ENCODE assay signal across 1 cellular context in the genomic region with DNA sequence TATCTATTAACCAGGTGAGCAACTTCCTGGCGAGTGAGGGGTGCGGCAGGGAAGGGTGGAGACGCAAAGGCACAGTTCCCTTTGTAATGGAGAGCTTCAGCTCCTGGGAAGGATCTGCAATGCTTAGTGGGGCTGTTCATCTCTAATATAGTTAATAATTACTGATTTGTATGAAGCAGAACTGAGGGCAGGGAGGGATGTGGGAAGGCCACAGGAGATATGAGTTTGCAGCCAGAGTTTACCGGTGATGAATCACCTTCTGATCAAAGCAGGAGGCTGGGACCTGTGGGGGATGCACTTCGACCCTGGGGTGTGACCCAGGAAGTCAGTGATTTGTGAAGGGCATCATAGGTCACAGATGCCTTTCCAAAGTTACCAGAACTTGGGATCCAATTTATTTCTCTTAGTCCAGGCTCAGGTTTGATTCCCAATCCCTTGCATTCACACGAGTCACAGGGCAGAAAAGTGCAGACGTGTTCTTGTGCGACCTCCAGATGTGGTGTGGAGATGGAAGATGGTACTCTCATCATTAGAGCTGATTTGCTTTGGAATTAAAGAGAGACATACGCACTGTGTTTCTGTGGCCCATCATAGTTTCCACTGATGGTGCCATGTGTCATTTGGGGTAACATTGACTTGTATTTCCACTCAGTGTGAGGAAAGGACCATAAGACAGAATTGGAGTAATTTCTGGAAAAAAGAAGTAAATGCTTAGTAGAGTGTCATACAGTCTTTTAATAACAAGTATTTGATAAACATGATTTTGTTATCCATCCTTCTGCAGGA.
TF ChIP-seq lines count a peak whose summit lies in the region.

No MANE protein-coding gene starts in this region.

TF ChIP-seq in HepG2, 621 proteins besides CTCF, POLR2A, EP300 and RAD21 (continues in another document):
- TF ChIP-seq, protein P1, sequence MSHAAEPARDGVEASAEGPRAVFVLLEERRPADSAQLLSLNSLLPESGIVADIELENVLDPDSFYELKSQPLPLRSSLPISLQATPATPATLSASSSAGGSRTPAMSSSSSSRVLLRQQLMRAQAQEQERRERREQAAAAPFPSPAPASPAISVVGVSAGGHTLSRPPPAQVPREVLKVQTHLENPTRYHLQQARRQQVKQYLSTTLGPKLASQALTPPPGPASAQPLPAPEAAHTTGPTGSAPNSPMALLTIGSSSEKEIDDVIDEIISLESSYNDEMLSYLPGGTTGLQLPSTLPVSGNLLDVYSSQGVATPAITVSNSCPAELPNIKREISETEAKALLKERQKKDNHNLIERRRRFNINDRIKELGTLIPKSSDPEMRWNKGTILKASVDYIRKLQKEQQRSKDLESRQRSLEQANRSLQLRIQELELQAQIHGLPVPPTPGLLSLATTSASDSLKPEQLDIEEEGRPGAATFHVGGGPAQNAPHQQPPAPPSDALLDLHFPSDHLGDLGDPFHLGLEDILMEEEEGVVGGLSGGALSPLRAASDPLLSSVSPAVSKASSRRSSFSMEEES (CRISPR knock-in tag; IDR thresholded peaks at IDR 0.05): peak; percentile 61; the same call in 1 of the 2 replicates
- TF ChIP-seq NFKBIZ (CRISPR knock-in tag; IDR thresholded peaks at IDR 0.05): peak; percentile 83; the same call in 1 of the 2 replicates
- TF ChIP-seq NCOR1 (IDR thresholded peaks at IDR 0.05; ENCODE audit: borderline replicate concordance, low read length): peak; percentile 70; the same call in 1 of the 2 replicates
- TF ChIP-seq, protein P2, sequence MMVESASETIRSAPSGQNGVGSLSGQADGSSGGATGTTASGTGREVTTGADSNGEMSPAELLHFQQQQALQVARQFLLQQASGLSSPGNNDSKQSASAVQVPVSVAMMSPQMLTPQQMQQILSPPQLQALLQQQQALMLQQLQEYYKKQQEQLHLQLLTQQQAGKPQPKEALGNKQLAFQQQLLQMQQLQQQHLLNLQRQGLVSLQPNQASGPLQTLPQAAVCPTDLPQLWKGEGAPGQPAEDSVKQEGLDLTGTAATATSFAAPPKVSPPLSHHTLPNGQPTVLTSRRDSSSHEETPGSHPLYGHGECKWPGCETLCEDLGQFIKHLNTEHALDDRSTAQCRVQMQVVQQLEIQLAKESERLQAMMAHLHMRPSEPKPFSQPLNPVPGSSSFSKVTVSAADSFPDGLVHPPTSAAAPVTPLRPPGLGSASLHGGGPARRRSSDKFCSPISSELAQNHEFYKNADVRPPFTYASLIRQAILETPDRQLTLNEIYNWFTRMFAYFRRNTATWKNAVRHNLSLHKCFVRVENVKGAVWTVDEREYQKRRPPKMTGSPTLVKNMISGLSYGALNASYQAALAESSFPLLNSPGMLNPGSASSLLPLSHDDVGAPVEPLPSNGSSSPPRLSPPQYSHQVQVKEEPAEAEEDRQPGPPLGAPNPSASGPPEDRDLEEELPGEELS (CRISPR knock-in tag; IDR thresholded peaks at IDR 0.05): peak; percentile 92
- no peak for TF ChIP-seq TRIM24 (CRISPR knock-in tag; IDR thresholded peaks at IDR 0.05)
- TF ChIP-seq SP5 (CRISPR knock-in tag; IDR thresholded peaks at IDR 0.05; ENCODE audit: borderline replicate concordance, low read depth): peak; percentile 97
- TF ChIP-seq SAP130 (CRISPR knock-in tag; IDR thresholded peaks at IDR 0.05; ENCODE audit: low read depth): peak; percentile 87
- TF ChIP-seq KDM1A (CRISPR knock-in tag; IDR thresholded peaks at IDR 0.05): peak; percentile 85
- no peak for TF ChIP-seq ZNF672 (CRISPR knock-in tag; IDR thresholded peaks at IDR 0.05)
- TF ChIP-seq ZNF816 (CRISPR knock-in tag; IDR thresholded peaks at IDR 0.05; ENCODE audit: borderline replicate concordance): no peak
- TF ChIP-seq MIXL1 (CRISPR knock-in tag; IDR thresholded peaks at IDR 0.05): peak; percentile 92
- peak; percentile 35; the same call in 1 of the 2 replicates for TF ChIP-seq ARNTL (CRISPR knock-in tag; IDR thresholded peaks at IDR 0.05)
- TF ChIP-seq, protein P3, sequence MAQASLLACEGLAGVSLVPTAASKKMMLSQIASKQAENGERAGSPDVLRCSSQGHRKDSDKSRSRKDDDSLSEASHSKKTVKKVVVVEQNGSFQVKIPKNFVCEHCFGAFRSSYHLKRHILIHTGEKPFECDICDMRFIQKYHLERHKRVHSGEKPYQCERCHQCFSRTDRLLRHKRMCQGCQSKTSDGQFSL (CRISPR knock-in tag; IDR thresholded peaks at IDR 0.05): no peak
- TF ChIP-seq RXRB (CRISPR knock-in tag; IDR thresholded peaks at IDR 0.05; ENCODE audit: borderline replicate concordance): peak; percentile 91
- TF ChIP-seq, protein P4, sequence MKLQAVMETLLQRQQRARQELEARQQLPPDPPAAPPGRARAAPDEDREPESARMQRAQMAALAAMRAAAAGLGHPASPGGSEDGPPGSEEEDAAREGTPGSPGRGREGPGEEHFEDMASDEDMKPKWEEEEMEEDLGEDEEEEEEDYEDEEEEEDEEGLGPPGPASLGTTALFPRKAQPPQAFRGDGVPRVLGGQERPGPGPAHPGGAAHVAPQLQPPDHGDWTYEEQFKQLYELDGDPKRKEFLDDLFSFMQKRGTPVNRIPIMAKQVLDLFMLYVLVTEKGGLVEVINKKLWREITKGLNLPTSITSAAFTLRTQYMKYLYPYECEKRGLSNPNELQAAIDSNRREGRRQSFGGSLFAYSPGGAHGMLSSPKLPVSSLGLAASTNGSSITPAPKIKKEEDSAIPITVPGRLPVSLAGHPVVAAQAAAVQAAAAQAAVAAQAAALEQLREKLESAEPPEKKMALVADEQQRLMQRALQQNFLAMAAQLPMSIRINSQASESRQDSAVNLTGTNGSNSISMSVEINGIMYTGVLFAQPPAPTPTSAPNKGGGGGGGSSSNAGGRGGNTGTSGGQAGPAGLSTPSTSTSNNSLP (IDR thresholded peaks at IDR 0.05; ENCODE audit: low read depth, low read length): peak; percentile 80
- TF ChIP-seq JUNB (CRISPR knock-in tag; IDR thresholded peaks at IDR 0.05; ENCODE audit: borderline replicate concordance): peak; percentile 95
- TF ChIP-seq ZNF501 (CRISPR knock-in tag; IDR thresholded peaks at IDR 0.05): peak; percentile 53; the same call in 1 of the 2 replicates
- TF ChIP-seq, protein P5, sequence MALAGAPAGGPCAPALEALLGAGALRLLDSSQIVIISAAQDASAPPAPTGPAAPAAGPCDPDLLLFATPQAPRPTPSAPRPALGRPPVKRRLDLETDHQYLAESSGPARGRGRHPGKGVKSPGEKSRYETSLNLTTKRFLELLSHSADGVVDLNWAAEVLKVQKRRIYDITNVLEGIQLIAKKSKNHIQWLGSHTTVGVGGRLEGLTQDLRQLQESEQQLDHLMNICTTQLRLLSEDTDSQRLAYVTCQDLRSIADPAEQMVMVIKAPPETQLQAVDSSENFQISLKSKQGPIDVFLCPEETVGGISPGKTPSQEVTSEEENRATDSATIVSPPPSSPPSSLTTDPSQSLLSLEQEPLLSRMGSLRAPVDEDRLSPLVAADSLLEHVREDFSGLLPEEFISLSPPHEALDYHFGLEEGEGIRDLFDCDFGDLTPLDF (CRISPR knock-in tag; IDR thresholded peaks at IDR 0.05): no peak
- no peak for TF ChIP-seq ATF7 (IDR thresholded peaks at IDR 0.05)
- TF ChIP-seq ATF7 (CRISPR knock-in tag; IDR thresholded peaks at IDR 0.05): no peak
- no peak for TF ChIP-seq SIN3A (IDR thresholded peaks at IDR 0.05; ENCODE audit: borderline replicate concordance, low read depth, low read length)
- peak; percentile 94 for TF ChIP-seq RARA (CRISPR knock-in tag; IDR thresholded peaks at IDR 0.05)
- no peak for TF ChIP-seq ZNF260 (CRISPR knock-in tag; IDR thresholded peaks at IDR 0.05; ENCODE audit: borderline replicate concordance, low read depth)
- no peak for TF ChIP-seq ZC3H4 (CRISPR knock-in tag; IDR thresholded peaks at IDR 0.05; ENCODE audit: borderline replicate concordance)
- TF ChIP-seq PCBP2 (optimal IDR thresholded peaks at IDR 0.05; ENCODE audit: low read depth, low read length, poor library complexity, severe bottlenecking): no peak
- TF ChIP-seq ZFP1 (CRISPR knock-in tag; IDR thresholded peaks at IDR 0.05): peak; percentile 22; the same call in 1 of the 2 replicates
- peak; percentile 37; the same call in 1 of the 2 replicates for TF ChIP-seq ZNF788 (CRISPR knock-in tag; IDR thresholded peaks at IDR 0.05; ENCODE audit: borderline replicate concordance)
- no peak for TF ChIP-seq ZNF30 (CRISPR knock-in tag; IDR thresholded peaks at IDR 0.05)
- TF ChIP-seq TEAD3 (CRISPR knock-in tag; optimal IDR thresholded peaks at IDR 0.05; ENCODE audit: borderline replicate concordance): peak; percentile 59
- TF ChIP-seq ISL2 (CRISPR knock-in tag; IDR thresholded peaks at IDR 0.05): peak; percentile 76
- TF ChIP-seq, protein P6, sequence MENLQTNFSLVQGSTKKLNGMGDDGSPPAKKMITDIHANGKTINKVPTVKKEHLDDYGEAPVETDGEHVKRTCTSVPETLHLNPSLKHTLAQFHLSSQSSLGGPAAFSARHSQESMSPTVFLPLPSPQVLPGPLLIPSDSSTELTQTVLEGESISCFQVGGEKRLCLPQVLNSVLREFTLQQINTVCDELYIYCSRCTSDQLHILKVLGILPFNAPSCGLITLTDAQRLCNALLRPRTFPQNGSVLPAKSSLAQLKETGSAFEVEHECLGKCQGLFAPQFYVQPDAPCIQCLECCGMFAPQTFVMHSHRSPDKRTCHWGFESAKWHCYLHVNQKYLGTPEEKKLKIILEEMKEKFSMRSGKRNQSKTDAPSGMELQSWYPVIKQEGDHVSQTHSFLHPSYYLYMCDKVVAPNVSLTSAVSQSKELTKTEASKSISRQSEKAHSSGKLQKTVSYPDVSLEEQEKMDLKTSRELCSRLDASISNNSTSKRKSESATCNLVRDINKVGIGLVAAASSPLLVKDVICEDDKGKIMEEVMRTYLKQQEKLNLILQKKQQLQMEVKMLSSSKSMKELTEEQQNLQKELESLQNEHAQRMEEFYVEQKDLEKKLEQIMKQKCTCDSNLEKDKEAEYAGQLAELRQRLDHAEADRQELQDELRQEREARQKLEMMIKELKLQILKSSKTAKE (CRISPR knock-in tag; IDR thresholded peaks at IDR 0.05; ENCODE audit: borderline replicate concordance): no peak; the same call in 1 of the 2 replicates
- no peak for TF ChIP-seq SOX6 (IDR thresholded peaks at IDR 0.05)
- peak; percentile 79 for TF ChIP-seq SOX6 (CRISPR knock-in tag; IDR thresholded peaks at IDR 0.05)
- TF ChIP-seq, protein P7, sequence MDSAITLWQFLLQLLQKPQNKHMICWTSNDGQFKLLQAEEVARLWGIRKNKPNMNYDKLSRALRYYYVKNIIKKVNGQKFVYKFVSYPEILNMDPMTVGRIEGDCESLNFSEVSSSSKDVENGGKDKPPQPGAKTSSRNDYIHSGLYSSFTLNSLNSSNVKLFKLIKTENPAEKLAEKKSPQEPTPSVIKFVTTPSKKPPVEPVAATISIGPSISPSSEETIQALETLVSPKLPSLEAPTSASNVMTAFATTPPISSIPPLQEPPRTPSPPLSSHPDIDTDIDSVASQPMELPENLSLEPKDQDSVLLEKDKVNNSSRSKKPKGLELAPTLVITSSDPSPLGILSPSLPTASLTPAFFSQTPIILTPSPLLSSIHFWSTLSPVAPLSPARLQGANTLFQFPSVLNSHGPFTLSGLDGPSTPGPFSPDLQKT (CRISPR knock-in tag; IDR thresholded peaks at IDR 0.05; ENCODE audit: borderline replicate concordance): no peak
- TF ChIP-seq ZNF326 (CRISPR knock-in tag; IDR thresholded peaks at IDR 0.05; ENCODE audit: borderline replicate concordance): no peak
- no peak for TF ChIP-seq NFE2L1 (CRISPR knock-in tag; IDR thresholded peaks at IDR 0.05; ENCODE audit: borderline replicate concordance)
- TF ChIP-seq, protein P8, sequence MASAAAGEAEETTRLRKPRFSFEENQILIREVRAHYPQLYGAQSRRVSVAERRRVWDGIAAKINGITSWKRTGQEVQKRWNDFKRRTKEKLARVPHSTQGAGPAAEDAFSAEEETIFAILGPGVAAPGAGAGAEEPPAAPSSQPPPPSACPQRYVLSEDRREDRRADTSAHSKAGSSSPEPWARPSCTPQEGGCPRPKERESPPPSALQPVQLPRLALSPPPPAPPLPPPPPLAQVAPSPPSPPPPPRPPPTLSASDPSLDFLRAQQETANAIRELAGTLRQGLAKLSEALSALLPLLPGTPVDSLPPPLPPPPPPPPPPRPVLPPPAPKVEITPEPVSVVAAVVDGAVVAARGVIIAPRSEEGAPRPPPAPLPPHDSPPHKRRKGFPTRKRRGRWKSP (CRISPR knock-in tag; IDR thresholded peaks at IDR 0.05): peak; percentile 43; the same call in 1 of the 2 replicates
- TF ChIP-seq, protein P9, sequence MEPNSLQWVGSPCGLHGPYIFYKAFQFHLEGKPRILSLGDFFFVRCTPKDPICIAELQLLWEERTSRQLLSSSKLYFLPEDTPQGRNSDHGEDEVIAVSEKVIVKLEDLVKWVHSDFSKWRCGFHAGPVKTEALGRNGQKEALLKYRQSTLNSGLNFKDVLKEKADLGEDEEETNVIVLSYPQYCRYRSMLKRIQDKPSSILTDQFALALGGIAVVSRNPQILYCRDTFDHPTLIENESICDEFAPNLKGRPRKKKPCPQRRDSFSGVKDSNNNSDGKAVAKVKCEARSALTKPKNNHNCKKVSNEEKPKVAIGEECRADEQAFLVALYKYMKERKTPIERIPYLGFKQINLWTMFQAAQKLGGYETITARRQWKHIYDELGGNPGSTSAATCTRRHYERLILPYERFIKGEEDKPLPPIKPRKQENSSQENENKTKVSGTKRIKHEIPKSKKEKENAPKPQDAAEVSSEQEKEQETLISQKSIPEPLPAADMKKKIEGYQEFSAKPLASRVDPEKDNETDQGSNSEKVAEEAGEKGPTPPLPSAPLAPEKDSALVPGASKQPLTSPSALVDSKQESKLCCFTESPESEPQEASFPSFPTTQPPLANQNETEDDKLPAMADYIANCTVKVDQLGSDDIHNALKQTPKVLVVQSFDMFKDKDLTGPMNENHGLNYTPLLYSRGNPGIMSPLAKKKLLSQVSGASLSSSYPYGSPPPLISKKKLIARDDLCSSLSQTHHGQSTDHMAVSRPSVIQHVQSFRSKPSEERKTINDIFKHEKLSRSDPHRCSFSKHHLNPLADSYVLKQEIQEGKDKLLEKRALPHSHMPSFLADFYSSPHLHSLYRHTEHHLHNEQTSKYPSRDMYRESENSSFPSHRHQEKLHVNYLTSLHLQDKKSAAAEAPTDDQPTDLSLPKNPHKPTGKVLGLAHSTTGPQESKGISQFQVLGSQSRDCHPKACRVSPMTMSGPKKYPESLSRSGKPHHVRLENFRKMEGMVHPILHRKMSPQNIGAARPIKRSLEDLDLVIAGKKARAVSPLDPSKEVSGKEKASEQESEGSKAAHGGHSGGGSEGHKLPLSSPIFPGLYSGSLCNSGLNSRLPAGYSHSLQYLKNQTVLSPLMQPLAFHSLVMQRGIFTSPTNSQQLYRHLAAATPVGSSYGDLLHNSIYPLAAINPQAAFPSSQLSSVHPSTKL (CRISPR knock-in tag; IDR thresholded peaks at IDR 0.05): peak; percentile 96
